Comparison of ENCODE assay signal across 14 cellular contexts in the genomic region with DNA sequence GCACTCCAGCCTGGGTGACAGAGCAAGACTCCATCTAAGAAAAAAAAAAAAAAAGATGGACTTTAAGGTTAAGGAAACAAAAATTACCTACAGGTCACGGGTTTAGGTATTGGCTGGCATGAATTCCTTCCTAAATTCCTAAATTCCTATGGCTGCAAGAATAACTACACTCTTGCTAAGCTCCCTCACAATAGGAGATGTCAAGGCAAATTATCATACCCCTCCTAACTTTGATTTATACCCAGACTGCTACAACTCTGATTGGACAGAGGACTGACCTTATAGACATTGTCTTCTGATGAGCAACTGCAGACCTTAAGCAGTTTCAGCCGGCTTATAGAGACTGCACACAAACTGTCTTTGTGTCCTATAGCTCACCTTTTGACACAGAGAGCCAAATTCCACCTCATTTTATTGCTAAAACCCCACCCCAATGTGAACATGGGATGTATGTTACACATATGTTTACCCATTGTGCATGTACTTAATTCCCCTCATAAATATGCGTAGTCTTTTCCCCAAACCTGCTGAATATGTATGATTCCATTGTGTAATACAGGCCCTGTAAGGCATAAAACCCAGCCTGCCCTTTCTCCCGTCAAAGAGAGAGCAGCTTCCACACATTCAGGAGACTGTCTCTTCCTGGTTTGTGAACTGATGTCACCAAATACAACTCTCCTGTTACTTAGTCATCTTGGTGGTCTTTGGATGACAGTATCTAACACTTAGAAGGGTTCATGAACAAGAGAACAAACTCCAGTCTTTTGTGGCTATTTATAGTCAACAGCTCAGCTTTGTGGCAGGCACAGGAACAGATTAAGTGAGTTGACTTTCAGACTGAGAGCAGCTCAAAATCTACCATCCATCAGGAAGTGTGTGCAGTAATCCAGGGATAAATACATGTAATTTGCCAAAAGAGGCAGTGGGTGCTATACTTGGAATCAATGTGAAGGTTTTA. TPM values are rescaled to one million over a fixed set of nuclear protein-coding genes. Genes with fewer than 3 reads are reported as not detected.
DNase-seq lines count a peak whose midpoint lies in the region; ATAC-seq, FAIRE-seq and TF ChIP-seq lines count a peak whose summit lies in the region.
"Had no signal": no experiment of that assay in that cellular context is flagged by ENCODE, and none has a peak within 500 bp of the region (broad histone marks: within the 10 kb centered on the region; RNA-seq: fewer than 3 reads in every experiment).

No MANE protein-coding gene starts in this region.

- no peaks in the 10 kb centered on the region for H3K9me2 ChIP-seq in MM.1S (replicated peaks; ENCODE audit: insufficient read depth, low read length)

- POLR2A ChIA-PET in HepG2 (lab: Yijun Ruan, JAX), result interaction anchor here (0.9 to 2.1 kb wide), 4 partner anchors 10 to 169 kb away, joined by 3 to 17 read pairs (median 4); a partner anchor contains a TSS
- POLR2A ChIA-PET in K562 (lab: Yijun Ruan, JAX), result interaction anchor here (0.7 to 2.4 kb wide), 5 partner anchors 8 to 558 kb away, joined by 3 to 8 read pairs (median 4); a partner anchor contains a TSS

- H3K9me3 Mint-ChIP-seq in type B pancreatic cell, result no peaks in the 10 kb centered on the region

- ATAC-seq in HepG2, result peak; percentile 17
- ATAC-seq in right lobe of liver, result no peak
- ATAC-seq in K562, result no peak
- ATAC-seq in GM18909 (IDR thresholded peaks at IDR 0.05; ENCODE audit: poor library complexity, unreplicated experiment), result no peak

- in situ Hi-C loops in HepG2 (cut with HindIII; ENCODE audit: extremely low pct_ligation_motif_present, low pct_unique_long_range_greater_than_20kb) (no loop called here), K562 (cut with MboI) (no loop called here)

- TF ChIP-seq RAD21 in HepG2 (CRISPR knock-in tag; IDR thresholded peaks at IDR 0.05) (no peak), K562 (CRISPR knock-in tag; conservative IDR thresholded peaks at IDR 0.05 in 1 of 2, IDR thresholded peaks at IDR 0.05 in 1 of 2) (no peak)

- H3K4me3 ChIP-seq in HepG2 (replicated peaks in 1 of 3; ENCODE audit: insufficient read depth in 1 of 3, low read depth in 2 of 3, low read length in 3 of 3) (no peak overlapping the region), right lobe of liver (no peak overlapping the region), K562 (no peak overlapping the region), MM.1S (ENCODE audit: low read length) (no peak overlapping the region), small intestine (ENCODE audit: low read depth in 1 of 2, low read length in 2 of 2) (no peak overlapping the region)
- H3K4me3 ChIP-seq: Peyer's patch had no signal

- FAIRE-seq in HepG2 (lab: Jason Lieb, UNC), result no peak
- no peak for FAIRE-seq in K562 (lab: Jason Lieb, UNC)
- no peak for FAIRE-seq in small intestine (lab: Jason Lieb, UNC)

- intact Hi-C loops in HepG2 (cut with micrococcal nuclease; ENCODE audit: unreplicated experiment) (no loop called here), right lobe of liver (cut with DNase I) (no loop called here), K562 (cut with micrococcal nuclease) (no loop called here)

- peaks cover 3% of the 10 kb centered on the region for H3K27me3 Mint-ChIP-seq in type B pancreatic cell

- H2AFZ ChIP-seq in HepG2 (ENCODE audit: low read length), result no peak overlapping the region
- H2AFZ ChIP-seq in K562 (ENCODE audit: low read depth, low read length), result no peak overlapping the region
- no peak overlapping the region for H2AFZ ChIP-seq in MM.1S (ENCODE audit: low read length)

- H3K36me3 ChIP-seq in HepG2 (replicated peaks in 1 of 2; ENCODE audit: control insufficient read depth in 1 of 2, insufficient read depth in 2 of 2, low read length in 2 of 2) (no peaks in the 10 kb centered on the region), right lobe of liver (no peaks in the 10 kb centered on the region), K562 (ENCODE audit: control insufficient read depth, insufficient read depth, low read length) (no peaks in the 10 kb centered on the region), MM.1S (replicated peaks; ENCODE audit: insufficient read depth, low read length) (no peaks in the 10 kb centered on the region), small intestine (ENCODE audit: control insufficient read depth in 2 of 2, insufficient read depth in 2 of 2, low read length in 2 of 2) (no peaks in the 10 kb centered on the region)
- H3K36me3 ChIP-seq: Peyer's patch had no signal

- TF ChIP-seq POLR2A in HepG2 (IDR thresholded peaks at IDR 0.05; ENCODE audit: insufficient read depth in 1 of 2, low read depth in 2 of 2, low read length in 2 of 2) (no peak), right lobe of liver (IDR thresholded peaks at IDR 0.05) (no peak), K562 (conservative IDR thresholded peaks at IDR 0.05) (no peak)

- no peak overlapping the region for H3K27ac ChIP-seq in HepG2 (ENCODE audit: extremely low read length, insufficient read depth, low read length)
- H3K27ac ChIP-seq in right lobe of liver, result no peak overlapping the region
- no peak overlapping the region for H3K27ac ChIP-seq in K562 (ENCODE audit: extremely low read depth, low read depth, low read length)
- H3K27ac ChIP-seq in MM.1S (ENCODE audit: low read length), result no peak overlapping the region
- no peak overlapping the region for H3K27ac ChIP-seq in small intestine (ENCODE audit: low read depth in 1 of 2, low read length in 1 of 2)
- H3K27ac ChIP-seq: Peyer's patch had no signal

- no peaks in the 10 kb centered on the region for H3K9me1 ChIP-seq in K562 (ENCODE audit: control insufficient read depth, insufficient read depth, low read length)

- H3F3A ChIP-seq in MM.1S (ENCODE audit: insufficient read depth, low read length), result no peaks in the 10 kb centered on the region

- H3K4me1 ChIP-seq in HepG2 (ENCODE audit: insufficient read depth, low read length), result peaks cover 53% of the 10 kb centered on the region
- H3K4me1 ChIP-seq in right lobe of liver, result no peaks in the 10 kb centered on the region
- H3K4me1 ChIP-seq in K562 (replicated peaks in 1 of 2; ENCODE audit: control insufficient read depth in 2 of 2, insufficient read depth in 2 of 2, low read length in 2 of 2), result peaks cover 0 to 5% of the 10 kb centered on the region in 2 experiments; a peak in 1 of 5 replicates
- H3K4me1 ChIP-seq in MM.1S (ENCODE audit: low read length), result no peaks in the 10 kb centered on the region
- H3K4me1 ChIP-seq in small intestine (ENCODE audit: control insufficient read depth in 2 of 2, insufficient read depth in 1 of 2, low read depth in 1 of 2, low read length in 1 of 2), result peaks cover 0 to 5% of the 10 kb centered on the region in 2 donors
- H3K4me1 ChIP-seq: Peyer's patch had no signal

- CTCF ChIA-PET in HepG2 (lab: Yijun Ruan, JAX; ENCODE audit: low intra/inter-chr PET ratio, low total read pairs) (no interaction called here), K562 (lab: Yijun Ruan, JAX; ENCODE audit: low intra/inter-chr PET ratio) (interaction anchor here (0.7 kb wide), 1 partner anchor 19 kb away, joined by 4 read pairs; no protein-coding TSS in a partner anchor)

- BruUV-seq in HepG2 (replicated peaks; lab: Mats Ljungman, UMichigan) (no TSS peak), K562 (replicated peaks; lab: Mats Ljungman, UMichigan) (no TSS peak)

- no peak overlapping the region for H3K4me3 Mint-ChIP-seq in type B pancreatic cell

- no peaks in the 10 kb centered on the region for H3K9me3 ChIP-seq in HepG2 (ENCODE audit: low read length)
- H3K9me3 ChIP-seq in right lobe of liver, result no peaks in the 10 kb centered on the region
- no peaks in the 10 kb centered on the region for H3K9me3 ChIP-seq in K562 (replicated peaks; ENCODE audit: control insufficient read depth, insufficient read depth, low read depth, low read length)
- no peaks in the 10 kb centered on the region for H3K9me3 ChIP-seq in MM.1S (replicated peaks; ENCODE audit: insufficient read depth, low read length)
- H3K9me3 ChIP-seq in small intestine (ENCODE audit: control insufficient read depth, low read depth), result no peaks in the 10 kb centered on the region
- H3K9me3 ChIP-seq: Peyer's patch had no signal

- 11% methylated on average over 4 of the region's 4 CpGs for WGBS in HepG2 (ENCODE audit: low lambda C conversion rate)
- WGBS in right lobe of liver (ENCODE audit: insufficient coverage, low coverage, low lambda C conversion rate, missing lambda C conversion rate), result 93% methylated on average over 3 of the region's 4 CpGs
- 19% methylated on average over 4 of the region's 4 CpGs for WGBS in K562 (ENCODE audit: insufficient coverage, low coverage, missing lambda C conversion rate)
- WGBS in small intestine, 3 donors, result 56 to 61% (median 59%) methylated on average over 4 of the region's 4 CpGs

- H3K4me2 ChIP-seq in HepG2 (ENCODE audit: low read depth, low read length) (peak overlapping the region; percentile 48), K562 (ENCODE audit: insufficient read depth, low read length) (no peak overlapping the region), MM.1S (ENCODE audit: low read depth, low read length) (no peak overlapping the region)

- H4K20me1 ChIP-seq in HepG2 (ENCODE audit: insufficient read depth, low read length) (no peaks in the 10 kb centered on the region), K562 (replicated peaks; ENCODE audit: control insufficient read depth, insufficient read depth, low read length) (no peaks in the 10 kb centered on the region), MM.1S (ENCODE audit: insufficient read depth, low read length) (no peaks in the 10 kb centered on the region)

- H3K9ac ChIP-seq in HepG2 (ENCODE audit: insufficient read depth, low read depth, low read length) (no peak overlapping the region), K562 (ENCODE audit: insufficient read depth in 1 of 2, low read depth in 2 of 2, low read length in 2 of 2) (no peak overlapping the region), MM.1S (ENCODE audit: low read length) (no peak overlapping the region)

- no peaks in the 10 kb centered on the region for H3K36me3 Mint-ChIP-seq in type B pancreatic cell

- H3K27ac Mint-ChIP-seq in type B pancreatic cell, result peak overlapping the region; percentile 50

- peaks cover 3 to 8% of the 10 kb centered on the region in 2 experiments; a peak in 2 of 5 replicates for H3K27me3 ChIP-seq in HepG2 (ENCODE audit: control insufficient read depth in 1 of 2, insufficient read depth in 2 of 2, low read length in 2 of 2)
- H3K27me3 ChIP-seq in right lobe of liver, result no peaks in the 10 kb centered on the region
- H3K27me3 ChIP-seq in K562 (ENCODE audit: control insufficient read depth in 2 of 2, insufficient read depth in 2 of 2, low read length in 2 of 2), result peaks cover 0 to 6% of the 10 kb centered on the region in 2 experiments; a peak in 2 of 5 replicates
- no peaks in the 10 kb centered on the region for H3K27me3 ChIP-seq in MM.1S (replicated peaks; ENCODE audit: insufficient read depth, low read length)
- no peaks in the 10 kb centered on the region for H3K27me3 ChIP-seq in small intestine (ENCODE audit: control insufficient read depth in 2 of 2, insufficient read depth in 2 of 2, low read length in 2 of 2)
- H3K27me3 ChIP-seq: Peyer's patch had no signal

- H3K79me2 ChIP-seq in HepG2 (ENCODE audit: insufficient read depth, low read length) (no peaks in the 10 kb centered on the region), K562 (ENCODE audit: control insufficient read depth, insufficient read depth, low read length) (no peaks in the 10 kb centered on the region), MM.1S (ENCODE audit: low read length) (no peaks in the 10 kb centered on the region)

- peak; percentile 35 for DNase-seq in HepG2 (ENCODE audit: low spot score)
- DNase-seq in right lobe of liver, result no peak
- no peak for DNase-seq in K562 (ENCODE audit: extremely low read depth in 1 of 4, low spot score in 3 of 4)
- peak; percentile 56 for DNase-seq in kidney tubule cell (ENCODE audit: low spot score)
- DNase-seq in type B pancreatic cell (ENCODE audit: extremely low spot score, unreplicated experiment), result no peak
- DNase-seq in MM.1S, result no peak
- DNase-seq in small intestine, result no peak
- DNase-seq: activated CD8-positive, alpha-beta memory T cell treated with anti-CD3 and anti-CD28 coated beads, Interleukin-2, amount 50 U/mL, for 4 hours; DMS79 treated with DMSO at 0.1 percent for 48 hours; effector CD4-positive, alpha-beta T cell; NCI-H226; Peyer's patch; stimulated activated CD4-positive, alpha-beta T cell treated with anti-CD3 and anti-CD28 coated beads, Interleukin-15, amount 100 ng/mL, for 24 hours had no signal

- TF ChIP-seq EP300 in HepG2 (IDR thresholded peaks at IDR 0.05; ENCODE audit: low read depth in 2 of 2, low read length in 2 of 2) (no peak), HepG2 (CRISPR knock-in tag; IDR thresholded peaks at IDR 0.05; ENCODE audit: borderline replicate concordance) (no peak), K562 (IDR thresholded peaks at IDR 0.05; ENCODE audit: low read length) (no peak)

- H3K4me1 Mint-ChIP-seq in type B pancreatic cell (ENCODE audit: unreplicated experiment), result peaks cover 8% of the 10 kb centered on the region

- TF ChIP-seq CTCF in HepG2 (CRISPR knock-in tag; IDR thresholded peaks at IDR 0.05), result no peak
- TF ChIP-seq CTCF in right lobe of liver (IDR thresholded peaks at IDR 0.05), result no peak
- no peak for TF ChIP-seq CTCF in K562 (IDR thresholded peaks at IDR 0.05 in 2 of 3, conservative IDR thresholded peaks at IDR 0.05 in 1 of 3; ENCODE audit: insufficient read depth in 2 of 3, low read depth in 1 of 3, low read length in 3 of 3)
- no peak for TF ChIP-seq CTCF in type B pancreatic cell (conservative IDR thresholded peaks at IDR 0.05)
- no peak for TF ChIP-seq CTCF in MM.1S (IDR thresholded peaks at IDR 0.05; ENCODE audit: low read length)

RNA-seq across cellular contexts. Expression of a gene that starts 24.8 kb away (rescaled TPM):
- total RNA-seq in HepG2 (2016; rRNA removed; fragmentation: Illumina TruSeq; extraction: Trizol) (1.2 TPM in 2 replicates), right lobe of liver (under 1 TPM; 0.16 to 0.37 (median 0.27) TPM), K562 (2014; rRNA removed) (0.77 and 2.0 TPM in 2 replicates), K562 (2014; rRNA removed; fragmentation: Illumina TruSeq; extraction: Trizol) (1.7 and 1.9 TPM in 2 replicates), K562 (2015; rRNA removed; fragmentation: Illumina TruSeq; extraction: Trizol) (0.57 and 0.76 TPM in 2 replicates), K562 (2021) (1.5 TPM in 2 replicates), type B pancreatic cell (ENCODE audit: low replicate concordance) (1.4 and 2.6 TPM in 2 replicates)
- 0.20 and 0.62 TPM in 2 replicates for total RNA-seq in HepG2 (2016; cell fraction: cytosol; rRNA removed; fragmentation: Illumina TruSeq; extraction: Trizol; ENCODE audit: low read depth)
- 0.77 and 1.2 TPM in 2 replicates for total RNA-seq in HepG2 (2016; cell fraction: insoluble cytoplasmic fraction; rRNA removed; fragmentation: Illumina TruSeq; extraction: Trizol)
- total RNA-seq in HepG2 (2016; cell fraction: membrane; rRNA removed; fragmentation: Illumina TruSeq; extraction: Trizol), result 0.62 and 0.74 TPM in 2 replicates
- total RNA-seq in HepG2 (2016; cell fraction: nucleus; rRNA removed; fragmentation: Illumina TruSeq; extraction: Trizol), result 1.6 and 2.1 TPM in 2 replicates
- polyA plus RNA-seq in HepG2 (2011; rRNA removed) (5.1 and 5.4 TPM in 2 replicates), K562 (2011; rRNA removed) (0.85 and 1.8 TPM in 2 replicates), K562 (2014; fragmentation: Illumina TruSeq; extraction: Trizol) (1.8 and 2.0 TPM in 2 replicates), K562 (2014; fragmentation: Nextera tagmentation; extraction: Ambion mirVana) (under 1 TPM; 0.08 to 0.32 TPM), K562 (2014; rRNA removed) (1.5 and 1.8 TPM in 2 replicates), small intestine (1 to 10 TPM; 1.4 to 2.5 (median 1.8) TPM)
- polyA plus RNA-seq in HepG2 (2011; cell fraction: cytosol; rRNA removed), result 3.4 and 5.0 TPM in 2 replicates
- polyA plus RNA-seq in HepG2 (2011; cell fraction: nucleus; rRNA removed), result 4.3 and 4.5 TPM in 2 replicates
- 2.8 and 4.5 TPM in 2 replicates for polyA plus RNA-seq in HepG2 (2012)
- 0.16 and 0.23 TPM in 2 replicates for polyA plus RNA-seq in HepG2 (2016; cell fraction: cytosol; fragmentation: Illumina TruSeq; extraction: Trizol; ENCODE audit: low read depth)
- 1.0 and 1.1 TPM in 2 replicates for polyA plus RNA-seq in HepG2 (2016; cell fraction: insoluble cytoplasmic fraction; fragmentation: Illumina TruSeq; extraction: Trizol; ENCODE audit: low read depth)
- polyA plus RNA-seq in HepG2 (2016; cell fraction: membrane; fragmentation: Illumina TruSeq; extraction: Trizol; ENCODE audit: low read depth), result 0.37 and 0.55 TPM in 2 replicates
- polyA plus RNA-seq in HepG2 (2016; cell fraction: nucleus; fragmentation: Illumina TruSeq; extraction: Trizol; ENCODE audit: insufficient read depth, low read depth), result 3.2 TPM in 2 replicates
- polyA minus RNA-seq in HepG2 (2011; rRNA and poly(A)+ RNA removed; ENCODE audit: low replicate concordance), result 4.8 and 9.6 TPM in 2 replicates
- polyA minus RNA-seq in HepG2 (2011; cell fraction: cytosol; rRNA and poly(A)+ RNA removed), result 6.1 and 6.4 TPM in 2 replicates
- polyA minus RNA-seq in HepG2 (2011; cell fraction: nucleus; rRNA and poly(A)+ RNA removed), result 7.6 and 10.7 TPM in 2 replicates
- 7.4 and 8.2 TPM in 2 replicates for total RNA-seq in K562 (2011; cell fraction: chromatin; rRNA removed; ENCODE audit: low replicate concordance)
- 4.1 and 5.3 TPM in 2 replicates for total RNA-seq in K562 (2011; cell fraction: nucleolus; rRNA removed)
- 5.4 and 7.0 TPM in 2 replicates for total RNA-seq in K562 (2011; cell fraction: nucleoplasm; rRNA removed)
- 1.0 and 1.3 TPM in 2 replicates for polyA plus RNA-seq in K562 (2011; cell fraction: cytosol; rRNA removed)
- 1.3 and 2.3 TPM in 2 replicates for polyA plus RNA-seq in K562 (2011; cell fraction: nucleus; rRNA removed)
- 0.94 and 1.9 TPM in 2 replicates for polyA plus RNA-seq in K562 (2012)
- polyA minus RNA-seq in K562 (2011; rRNA and poly(A)+ RNA removed), result 1.3 and 2.9 TPM in 2 replicates
- polyA minus RNA-seq in K562 (2011; cell fraction: cytosol; rRNA and poly(A)+ RNA removed), result 0.82 and 1.7 TPM in 2 replicates
- 0.89 and 1.3 TPM in 2 replicates for polyA minus RNA-seq in K562 (2011; cell fraction: nucleus; rRNA and poly(A)+ RNA removed)

RNA-seq across cellular contexts. Expression of a gene that starts 32.7 kb away (rescaled TPM):
- 53.7 and 72.7 TPM in 2 replicates for total RNA-seq in HepG2 (2016; rRNA removed; fragmentation: Illumina TruSeq; extraction: Trizol)
- 52.2 and 56.7 TPM in 2 replicates for total RNA-seq in HepG2 (2016; cell fraction: cytosol; rRNA removed; fragmentation: Illumina TruSeq; extraction: Trizol; ENCODE audit: low read depth)
- total RNA-seq in HepG2 (2016; cell fraction: insoluble cytoplasmic fraction; rRNA removed; fragmentation: Illumina TruSeq; extraction: Trizol), result 50.1 and 65.9 TPM in 2 replicates
- total RNA-seq in HepG2 (2016; cell fraction: membrane; rRNA removed; fragmentation: Illumina TruSeq; extraction: Trizol), result 45.7 and 53.5 TPM in 2 replicates
- 131 and 149 TPM in 2 replicates for total RNA-seq in HepG2 (2016; cell fraction: nucleus; rRNA removed; fragmentation: Illumina TruSeq; extraction: Trizol)
- polyA plus RNA-seq in HepG2 (2011; rRNA removed), result 39.1 and 48.7 TPM in 2 replicates
- 16.8 and 24.6 TPM in 2 replicates for polyA plus RNA-seq in HepG2 (2011; cell fraction: cytosol; rRNA removed)
- polyA plus RNA-seq in HepG2 (2011; cell fraction: nucleus; rRNA removed), result 87.4 and 101 TPM in 2 replicates
- polyA plus RNA-seq in HepG2 (2012), result 39.6 and 43.6 TPM in 2 replicates
- polyA plus RNA-seq in HepG2 (2016; cell fraction: cytosol; fragmentation: Illumina TruSeq; extraction: Trizol; ENCODE audit: low read depth), result 2.1 and 2.8 TPM in 2 replicates
- polyA plus RNA-seq in HepG2 (2016; cell fraction: insoluble cytoplasmic fraction; fragmentation: Illumina TruSeq; extraction: Trizol; ENCODE audit: low read depth), result 29.8 and 31.4 TPM in 2 replicates
- 4.7 and 5.7 TPM in 2 replicates for polyA plus RNA-seq in HepG2 (2016; cell fraction: membrane; fragmentation: Illumina TruSeq; extraction: Trizol; ENCODE audit: low read depth)
- 100 and 114 TPM in 2 replicates for polyA plus RNA-seq in HepG2 (2016; cell fraction: nucleus; fragmentation: Illumina TruSeq; extraction: Trizol; ENCODE audit: insufficient read depth, low read depth)
- 109 and 150 TPM in 2 replicates for polyA minus RNA-seq in HepG2 (2011; rRNA and poly(A)+ RNA removed; ENCODE audit: low replicate concordance)
- polyA minus RNA-seq in HepG2 (2011; cell fraction: cytosol; rRNA and poly(A)+ RNA removed), result 67.3 and 79.2 TPM in 2 replicates
- polyA minus RNA-seq in HepG2 (2011; cell fraction: nucleus; rRNA and poly(A)+ RNA removed), result 508 and 586 TPM in 2 replicates
- 10 to 100 TPM; 29.6 to 45.9 (median 33.8) TPM for total RNA-seq in right lobe of liver
- 356 and 852 TPM in 2 replicates for total RNA-seq in K562 (2011; cell fraction: chromatin; rRNA removed; ENCODE audit: low replicate concordance)
- total RNA-seq in K562 (2011; cell fraction: nucleolus; rRNA removed), result 116 and 155 TPM in 2 replicates
- 296 and 413 TPM in 2 replicates for total RNA-seq in K562 (2011; cell fraction: nucleoplasm; rRNA removed)
- total RNA-seq in K562 (2014; rRNA removed), result 23.2 and 23.5 TPM in 2 replicates
- total RNA-seq in K562 (2014; rRNA removed; fragmentation: Illumina TruSeq; extraction: Trizol), result 37.6 and 43.3 TPM in 2 replicates
- total RNA-seq in K562 (2015; rRNA removed; fragmentation: Illumina TruSeq; extraction: Trizol), result 35.2 and 35.4 TPM in 2 replicates
- 54.8 and 59.4 TPM in 2 replicates for total RNA-seq in K562 (2021)
- polyA plus RNA-seq in K562 (2011; rRNA removed), result 30.9 and 41.1 TPM in 2 replicates
- 13.9 and 19.5 TPM in 2 replicates for polyA plus RNA-seq in K562 (2011; cell fraction: cytosol; rRNA removed)
- polyA plus RNA-seq in K562 (2011; cell fraction: nucleus; rRNA removed), result 58.5 and 66.6 TPM in 2 replicates
- polyA plus RNA-seq in K562 (2012), result 19.1 and 22.5 TPM in 2 replicates
- polyA plus RNA-seq in K562 (2014; fragmentation: Illumina TruSeq; extraction: Trizol), result 28.3 and 32.0 TPM in 2 replicates
- 1 to 10 TPM; 3.4 to 3.7 TPM for polyA plus RNA-seq in K562 (2014; fragmentation: Nextera tagmentation; extraction: Ambion mirVana)
- 24.1 and 24.4 TPM in 2 replicates for polyA plus RNA-seq in K562 (2014; rRNA removed)
- polyA minus RNA-seq in K562 (2011; rRNA and poly(A)+ RNA removed), result 250 and 261 TPM in 2 replicates
- 38.0 and 68.0 TPM in 2 replicates for polyA minus RNA-seq in K562 (2011; cell fraction: cytosol; rRNA and poly(A)+ RNA removed)
- 126 and 193 TPM in 2 replicates for polyA minus RNA-seq in K562 (2011; cell fraction: nucleus; rRNA and poly(A)+ RNA removed)
- total RNA-seq in type B pancreatic cell (ENCODE audit: low replicate concordance), result 77.0 and 80.5 TPM in 2 replicates
- 10 to 100 TPM in 2 of 3 donors, 1 to 10 TPM in 1; 9.2 to 12.3 (median 11.9) TPM for polyA plus RNA-seq in small intestine

Comparison
In these comparisons a context has a peak if more than half of its experiments do, and no peak if none do; other contexts are left out.
1. DNase-seq: peak in HepG2 (single experiment) and kidney tubule cell (single experiment); none in right lobe of liver (0 of 3), K562 (0 of 4), type B pancreatic cell (single experiment), MM.1S (single experiment) and small intestine (single experiment).